Comparison of ENCODE assay signal across 1 cellular context in the genomic region with DNA sequence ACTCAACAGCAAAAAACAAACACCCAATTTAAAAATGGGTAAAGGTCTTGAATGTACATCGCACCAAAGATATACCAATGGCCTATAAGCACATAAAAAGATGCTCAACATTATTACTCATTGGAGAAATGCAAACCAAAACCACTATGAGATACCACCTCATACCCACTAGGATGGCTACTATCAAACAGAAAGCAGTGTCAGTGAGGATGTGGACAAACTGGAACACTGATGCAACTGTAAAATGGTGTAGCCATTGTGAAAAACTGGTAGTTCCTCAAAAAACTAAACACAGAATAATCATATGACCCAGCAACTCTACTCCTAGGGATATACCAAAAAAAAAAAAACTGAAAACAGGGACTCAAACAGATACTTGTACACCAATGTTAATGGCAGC.
TF ChIP-seq lines count a peak whose summit lies in the region.

No MANE protein-coding gene starts in this region.

TF ChIP-seq in IMR-90, 13 proteins besides CTCF, POLR2A, EP300 and RAD21:
- TF ChIP-seq, protein P1, sequence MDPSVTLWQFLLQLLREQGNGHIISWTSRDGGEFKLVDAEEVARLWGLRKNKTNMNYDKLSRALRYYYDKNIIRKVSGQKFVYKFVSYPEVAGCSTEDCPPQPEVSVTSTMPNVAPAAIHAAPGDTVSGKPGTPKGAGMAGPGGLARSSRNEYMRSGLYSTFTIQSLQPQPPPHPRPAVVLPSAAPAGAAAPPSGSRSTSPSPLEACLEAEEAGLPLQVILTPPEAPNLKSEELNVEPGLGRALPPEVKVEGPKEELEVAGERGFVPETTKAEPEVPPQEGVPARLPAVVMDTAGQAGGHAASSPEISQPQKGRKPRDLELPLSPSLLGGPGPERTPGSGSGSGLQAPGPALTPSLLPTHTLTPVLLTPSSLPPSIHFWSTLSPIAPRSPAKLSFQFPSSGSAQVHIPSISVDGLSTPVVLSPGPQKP (IDR thresholded peaks at IDR 0.05; ENCODE audit: borderline replicate concordance, low read depth, low read length), result no peak
- TF ChIP-seq CEBPB (IDR thresholded peaks at IDR 0.05; ENCODE audit: low read depth, low read length), result 0 out of 2 replicates have a peak, but pooled peaks have one; percentile 4
